Comparison of ENCODE assay signal across 18 cellular contexts in the genomic region with DNA sequence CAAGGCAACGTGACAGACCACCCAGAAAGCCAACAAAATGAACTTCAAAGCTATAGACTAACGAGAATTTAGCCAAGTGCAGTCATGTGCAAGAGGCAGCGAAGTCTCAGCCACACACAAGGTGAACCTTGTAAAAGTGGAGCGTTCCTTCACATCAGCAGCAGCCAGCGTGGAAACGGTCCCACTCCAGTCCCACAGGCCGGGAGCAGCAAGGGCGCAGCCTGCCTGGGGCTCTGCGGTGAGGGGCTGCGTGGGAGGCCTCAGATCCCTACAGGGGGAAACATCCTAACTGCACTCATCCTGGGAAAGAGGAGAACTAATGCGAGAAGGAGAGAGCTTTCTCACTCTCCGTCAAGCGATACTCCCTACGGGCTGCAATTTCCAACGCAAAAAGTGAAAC.
"Had no signal": no experiment of that assay in that cellular context is flagged by ENCODE, and none has a peak within 500 bp of the region (broad histone marks: within the 10 kb centered on the region; RNA-seq: fewer than 3 reads in every experiment).

No MANE protein-coding gene starts in this region.

- ATAC-seq: natural killer cell treated with Interleukin-12 subunit alpha and Interleukin-12 subunit beta and Interleukin-15 and Interleukin-18, amount 100 ng/mL, for 72 hours; right cardiac atrium had no signal

- H3K9me3 Mint-ChIP-seq: activated B cell treated with CpG ODN at 0.5 μM for 24 hours; dendritic cell treated with granulocyte-macrophage colony-stimulating factor and Interleukin-4, amounts not matched to agents 40 ng/mL and 50 ng/mL, for 4 days; natural killer cell treated with Interleukin-12 subunit alpha and Interleukin-12 subunit beta and Interleukin-15 and Interleukin-18, amount 100 ng/mL, for 72 hours; T-helper 2 cell treated with Interferon-gamma antibody and Interleukin-4, amounts not matched to agents 5 μg/mL and 100 μg/mL, for 36 hours had no signal

- H3K27me3 Mint-ChIP-seq: natural killer cell treated with Interleukin-12 subunit alpha and Interleukin-12 subunit beta and Interleukin-15 and Interleukin-18, amount 100 ng/mL, for 72 hours had no signal

- H3K4me3 Mint-ChIP-seq: activated B cell treated with CpG ODN at 0.5 μM for 24 hours; dendritic cell treated with granulocyte-macrophage colony-stimulating factor and Interleukin-4, amounts not matched to agents 40 ng/mL and 50 ng/mL, for 4 days; natural killer cell treated with Interleukin-12 subunit alpha and Interleukin-12 subunit beta and Interleukin-15 and Interleukin-18, amount 100 ng/mL, for 72 hours; T-helper 2 cell treated with Interferon-gamma antibody and Interleukin-4, amounts not matched to agents 5 μg/mL and 100 μg/mL, for 36 hours had no signal

- H3K36me3 ChIP-seq: esophagus squamous epithelium, stomach, thoracic aorta, upper lobe of left lung had no signal

- DNase-seq: activated B cell treated with CpG ODN at 0.5 μM for 24 hours; activated CD4-positive, alpha-beta T cell treated with anti-CD3 and anti-CD28 coated beads, Interleukin-2, amount 50 U/mL, for 1 hour; effector memory CD4-positive, alpha-beta T cell; esophagus squamous epithelium; occipital lobe; right cardiac atrium; SK-N-SH; small intestine; stimulated activated CD4-positive, alpha-beta T cell treated with anti-CD3 and anti-CD28 coated beads, Interleukin-15, amount 100 ng/mL, for 24 hours; stimulated activated CD4-positive, alpha-beta T cell treated with anti-CD3 and anti-CD28 coated beads, Interleukin-2, amount 100 ng/mL, for 48 hours; stomach had no signal

- H3K27ac Mint-ChIP-seq: activated B cell treated with CpG ODN at 0.5 μM for 24 hours; dendritic cell treated with granulocyte-macrophage colony-stimulating factor and Interleukin-4, amounts not matched to agents 40 ng/mL and 50 ng/mL, for 4 days; natural killer cell treated with Interleukin-12 subunit alpha and Interleukin-12 subunit beta and Interleukin-15 and Interleukin-18, amount 100 ng/mL, for 72 hours; progenitor cell of endocrine pancreas; T-helper 2 cell treated with Interferon-gamma antibody and Interleukin-4, amounts not matched to agents 5 μg/mL and 100 μg/mL, for 36 hours had no signal

- H3K4me2 ChIP-seq: SK-N-SH had no signal

- H3K9me3 ChIP-seq: esophagus squamous epithelium, SK-N-SH, stomach, thoracic aorta, upper lobe of left lung had no signal

- H3K27ac ChIP-seq: esophagus squamous epithelium, stomach, thoracic aorta, upper lobe of left lung had no signal

- H3K27me3 ChIP-seq: upper lobe of left lung had no signal

- H3K4me3 ChIP-seq: esophagus squamous epithelium, lung, stomach, thoracic aorta, upper lobe of left lung had no signal

- H3K9ac ChIP-seq: SK-N-SH had no signal

- H3K36me3 Mint-ChIP-seq: natural killer cell treated with Interleukin-12 subunit alpha and Interleukin-12 subunit beta and Interleukin-15 and Interleukin-18, amount 100 ng/mL, for 72 hours had no signal
